9 cellular contexts compared by ENCODE assay signal in genomic region chr1:53715478-53715877, GRCh38. TPM values are rescaled to one million over a fixed set of nuclear protein-coding genes. Genes with fewer than 3 reads are reported as not detected.
A peak's percentile ranks its signal among the peaks of the same experiment; 100 is the strongest.
DNase-seq lines count a peak whose midpoint lies in the region; ATAC-seq and TF ChIP-seq lines count a peak whose summit lies in the region.
"Had no signal": no experiment of that assay in that cellular context is flagged by ENCODE, and none has a peak within 500 bp of the region (broad histone marks: within the 10 kb centered on the region; RNA-seq: fewer than 3 reads in every experiment).

No MANE protein-coding gene starts in this region.

- H3K9me2 ChIP-seq in GM23338 (ENCODE audit: insufficient read depth) (no peaks in the 10 kb centered on the region), SK-N-SH (no peaks in the 10 kb centered on the region), hepatocyte (replicated peaks; ENCODE audit: insufficient read depth) (no peaks in the 10 kb centered on the region)

- no peak overlapping the region for H3K9ac ChIP-seq in SK-N-SH

- H3K27me3 ChIP-seq in GM23338 (ENCODE audit: insufficient read depth) = no peaks in the 10 kb centered on the region
- H3K27me3 ChIP-seq in SK-N-SH (ENCODE audit: insufficient read depth) = no peaks in the 10 kb centered on the region
- no peaks in the 10 kb centered on the region for H3K27me3 ChIP-seq in hepatocyte
- H3K27me3 ChIP-seq in vagina = no peaks in the 10 kb centered on the region

- POLR2A ChIA-PET in SK-N-SH (lab: Yijun Ruan, JAX) = no interaction called here

- H3K4me3 ChIP-seq in GM23338 (no peak overlapping the region), SK-N-SH (ENCODE audit: low read depth in 2 of 2, low read length in 1 of 2) (no peak overlapping the region), hepatocyte (no peak overlapping the region), vagina (no peak overlapping the region)

- CTCF ChIA-PET in SK-N-SH (lab: Yijun Ruan, JAX) = interaction anchor here (0.6 to 2.2 kb wide), 18 partner anchors 9 to 253 kb away, joined by 3 to 13 read pairs (median 3); partner anchors contain the start of gene GLIS1

- no peak overlapping the region for H3K27ac Mint-ChIP-seq in GM23338

- H3K27me3 Mint-ChIP-seq in GM23338 (ENCODE audit: insufficient read depth, low read depth, poor library complexity) = peaks cover 11% of the 10 kb centered on the region

- intact Hi-C loops in vagina (cut with DNase I) = no loop called here

- H3K9me3 ChIP-seq in SK-N-SH = no peaks in the 10 kb centered on the region
- no peaks in the 10 kb centered on the region for H3K9me3 ChIP-seq in hepatocyte (ENCODE audit: low read depth)
- H3K9me3 ChIP-seq in vagina = no peaks in the 10 kb centered on the region

- DNase-seq in COLO668 (lab: John Stamatoyannopoulos, UW; ENCODE audit: unreplicated experiment) (peak; percentile 47), GM23338 (ENCODE audit: low spot score) (peak; percentile 78), SK-N-SH (peak; percentile 64), hepatocyte (ENCODE audit: low spot score) (no peak), NCI-H128 (lab: John Stamatoyannopoulos, UW; ENCODE audit: unreplicated experiment) (no peak), vagina (ENCODE audit: extremely low spot score in 2 of 2) (no peak)

- no peak overlapping the region for H3K27ac ChIP-seq in GM23338 (ENCODE audit: low read depth)
- H3K27ac ChIP-seq in SK-N-SH (ENCODE audit: low read depth in 2 of 2, low read length in 1 of 2) = no peak overlapping the region
- no peak overlapping the region for H3K27ac ChIP-seq in hepatocyte
- no peak overlapping the region for H3K27ac ChIP-seq in vagina

- H3K4me3 Mint-ChIP-seq in GM23338 = no peak overlapping the region

- H3K4me1 ChIP-seq in GM23338 (ENCODE audit: insufficient read depth) (no peaks in the 10 kb centered on the region; the same call in 1 of the 2 replicates), SK-N-SH (ENCODE audit: control insufficient read depth in 1 of 2, insufficient read depth in 2 of 2, low read depth in 1 of 2, low read length in 1 of 2) (no peaks in the 10 kb centered on the region; a peak in 1 of 4 replicates), hepatocyte (ENCODE audit: insufficient read depth) (no peaks in the 10 kb centered on the region), vagina (no peaks in the 10 kb centered on the region)

- H3K36me3 Mint-ChIP-seq in GM23338 (ENCODE audit: low read depth) = no peaks in the 10 kb centered on the region; the same call in 2 of the 3 replicates

- H3K4me2 ChIP-seq in GM23338 = no peak overlapping the region
- no peak overlapping the region for H3K4me2 ChIP-seq in SK-N-SH
- H3K4me2 ChIP-seq in hepatocyte = no peak overlapping the region

- no peaks in the 10 kb centered on the region for H4K20me1 ChIP-seq in GM23338 (replicated peaks; ENCODE audit: insufficient read depth)
- no peaks in the 10 kb centered on the region for H4K20me1 ChIP-seq in SK-N-SH (ENCODE audit: insufficient read depth)
- H4K20me1 ChIP-seq in hepatocyte (ENCODE audit: insufficient read depth, poor library complexity, severe bottlenecking) = no peaks in the 10 kb centered on the region

- no peaks in the 10 kb centered on the region for H3K9me3 Mint-ChIP-seq in GM23338

- H2AFZ ChIP-seq in GM23338 = peak overlapping the region; percentile 78
- no peak overlapping the region for H2AFZ ChIP-seq in SK-N-SH (ENCODE audit: low read depth)
- H2AFZ ChIP-seq in hepatocyte = no peak overlapping the region

- TF ChIP-seq POLR2A in vagina (IDR thresholded peaks at IDR 0.05) = no peak

- H3K4me1 Mint-ChIP-seq in GM23338 = no peaks in the 10 kb centered on the region; the same call in 1 of the 3 replicates

- TF ChIP-seq CTCF in GM23338 (conservative IDR thresholded peaks at IDR 0.05; ENCODE audit: low read depth in 2 of 2) (peak; percentile 69 to 90), SK-N-SH (IDR thresholded peaks at IDR 0.05) (peak; percentile 61), hepatocyte (IDR thresholded peaks at IDR 0.05; ENCODE audit: poor library complexity) (peak; percentile 20), vagina (IDR thresholded peaks at IDR 0.05) (no peak)

- H3K36me3 ChIP-seq in GM23338 (ENCODE audit: insufficient read depth) (no peaks in the 10 kb centered on the region), SK-N-SH (replicated peaks in 1 of 2; ENCODE audit: control insufficient read depth in 1 of 2, insufficient read depth in 2 of 2, low read length in 1 of 2) (no peaks in the 10 kb centered on the region), hepatocyte (replicated peaks; ENCODE audit: insufficient read depth, low read depth) (no peaks in the 10 kb centered on the region), vagina (no peaks in the 10 kb centered on the region)

- H3F3A ChIP-seq in GM23338 (replicated peaks; ENCODE audit: low read depth) (no peaks in the 10 kb centered on the region), SK-N-SH (replicated peaks; ENCODE audit: insufficient read depth) (no peaks in the 10 kb centered on the region)

- H3K79me2 ChIP-seq in GM23338 (replicated peaks; ENCODE audit: insufficient read depth) = no peaks in the 10 kb centered on the region
- H3K79me2 ChIP-seq in SK-N-SH (ENCODE audit: insufficient read depth) = no peaks in the 10 kb centered on the region
- no peaks in the 10 kb centered on the region for H3K79me2 ChIP-seq in hepatocyte

- no peak for TF ChIP-seq EP300 in SK-N-SH (IDR thresholded peaks at IDR 0.05; ENCODE audit: borderline replicate concordance in 1 of 2, low read depth in 1 of 2, low read length in 1 of 2)

- ATAC-seq in GM23338 (peak; percentile 97), GM19035 (IDR thresholded peaks at IDR 0.05; ENCODE audit: unreplicated experiment) (no peak), GM19328 (IDR thresholded peaks at IDR 0.05; ENCODE audit: unreplicated experiment) (no peak)

- WGBS in SK-N-SH (ENCODE audit: low lambda C conversion rate) = 64% methylated on average over 11 of the region's 11 CpGs
- WGBS in hepatocyte (ENCODE audit: low lambda C conversion rate, missing lambda C conversion rate) = 60% methylated on average over 11 of the region's 11 CpGs

- TF ChIP-seq RAD21 in SK-N-SH (IDR thresholded peaks at IDR 0.05; ENCODE audit: low read length) = peak; percentile 51

TF ChIP-seq in GM23338, 12 proteins besides CTCF, POLR2A, EP300 and RAD21 (continues in another document):
- TF ChIP-seq ZNF114 (CRISPR knock-in tag; IDR thresholded peaks at IDR 0.05) = no peak
- no peak for TF ChIP-seq POLR2AphosphoS5 (IDR thresholded peaks at IDR 0.05; ENCODE audit: low read depth)
- TF ChIP-seq REST (IDR thresholded peaks at IDR 0.05; ENCODE audit: unreplicated experiment) = no peak

TF ChIP-seq in SK-N-SH, 30 proteins besides CTCF, POLR2A, EP300 and RAD21:
- TF ChIP-seq YY1 (IDR thresholded peaks at IDR 0.05; ENCODE audit: low read depth) = no peak
- peak; percentile 51 for TF ChIP-seq SMC3 (IDR thresholded peaks at IDR 0.05; ENCODE audit: low read depth, low read length)
- TF ChIP-seq GABPA (IDR thresholded peaks at IDR 0.05; ENCODE audit: low read depth) = no peak
TF ChIP-seq in SK-N-SH: peak in this region for 1.

RNA-seq across cellular contexts. Expression of gene GLIS1, which starts 23.5 kb away (rescaled TPM):
- 0.04 and 0.31 TPM in 2 replicates for total RNA-seq in GM23338 (2014; rRNA removed; shearing (Covaris generic))
- 0.12 and 0.26 TPM in 2 replicates for polyA plus RNA-seq in GM23338 (2016; fragmentation: Nextera tagmentation; extraction: Ambion mirVana)
- 0.05 and 0.13 TPM in 2 replicates for polyA plus RNA-seq in SK-N-SH (2012; rRNA removed)
- 0.06 and 0.09 TPM in 2 replicates for polyA plus RNA-seq in SK-N-SH (2012; cell fraction: cytosol; rRNA removed)
- 0.15 and 0.25 TPM in 2 replicates for polyA plus RNA-seq in SK-N-SH (2012; cell fraction: nucleus; rRNA removed)
- total RNA-seq in hepatocyte = 0.13 and 0.32 TPM in 2 replicates
- polyA plus RNA-seq in hepatocyte = 1.3 and 1.5 TPM in 2 replicates
- 1.2 TPM for total RNA-seq in vagina
- total RNA-seq: activated CD8-positive, alpha-beta memory T cell treated with anti-CD3 and anti-CD28 coated beads for 36 hours had no signal

Comparison
In these comparisons a context has a peak if more than half of its experiments do, and no peak if none do; other contexts are left out.
1. DNase-seq: peak in COLO668 (single experiment), GM23338 (single experiment) and SK-N-SH (single experiment); none in hepatocyte (single experiment), NCI-H128 (single experiment) and vagina (0 of 2).
2. CTCF ChIP-seq: peak in GM23338 (2 of 2), SK-N-SH (single experiment) and hepatocyte (single experiment); none in vagina (0 of 3).